ENCODE assay signal across 8 cellular contexts in genomic region chr3:147191795-147192385, GRCh38.
DNase-seq lines count a peak whose midpoint lies in the region; ATAC-seq and TF ChIP-seq lines count a peak whose summit lies in the region.

No MANE protein-coding gene starts in this region.

- H3K36me3 ChIP-seq in cardiac muscle cell (no peaks in the 10 kb centered on the region), breast epithelium (no peaks in the 10 kb centered on the region)

- peak; percentile 67 to 83 for DNase-seq in cardiac muscle cell (ENCODE audit: low read depth in 1 of 2, low spot score in 1 of 2)
- no peak for DNase-seq in right cardiac atrium
- peak; percentile 37 for DNase-seq in NCI-H524 treated with DMSO at 0.1 percent for 48 hours (lab: John Stamatoyannopoulos, UW)
- no peak for DNase-seq in breast epithelium (ENCODE audit: low spot score in 2 of 2)
- DNase-seq in midbrain (lab: John Stamatoyannopoulos, UW): peak; percentile 61
- DNase-seq in NCI-H128 (lab: John Stamatoyannopoulos, UW; ENCODE audit: unreplicated experiment): no peak
- DNase-seq in activated CD4-positive, alpha-beta T cell treated with anti-CD3 and anti-CD28 coated beads for 4 hours: no peak

- no peak overlapping the region for H3K4me3 ChIP-seq in cardiac muscle cell
- no peak overlapping the region for H3K4me3 ChIP-seq in right cardiac atrium (ENCODE audit: low read length)
- no peak overlapping the region for H3K4me3 ChIP-seq in breast epithelium

- WGBS in right cardiac atrium: 61% methylated on average over 2 of the region's 2 CpGs

- TF ChIP-seq CTCF in cardiac muscle cell (IDR thresholded peaks at IDR 0.05; ENCODE audit: low read depth, low read length): peak; percentile 85
- TF ChIP-seq CTCF in breast epithelium (IDR thresholded peaks at IDR 0.05): peak in 2 of 3 donors; percentile 50 to 51

- H3K9me3 ChIP-seq in cardiac muscle cell (ENCODE audit: low read depth) (no peaks in the 10 kb centered on the region), right cardiac atrium (ENCODE audit: control insufficient read depth, low read length) (no peaks in the 10 kb centered on the region), breast epithelium (no peaks in the 10 kb centered on the region)

- H3K4me1 ChIP-seq in cardiac muscle cell (ENCODE audit: low read depth): no peaks in the 10 kb centered on the region
- no peaks in the 10 kb centered on the region for H3K4me1 ChIP-seq in right cardiac atrium (ENCODE audit: control insufficient read depth, insufficient read depth, low read length)
- H3K4me1 ChIP-seq in breast epithelium: no peaks in the 10 kb centered on the region

- no peak for ATAC-seq in right cardiac atrium
- peak; percentile 70 for ATAC-seq in HG02884 (IDR thresholded peaks at IDR 0.05; ENCODE audit: unreplicated experiment)

- intact Hi-C loops in right cardiac atrium (cut with DNase I) (loop anchor here in 2 of 4 donors (5.0 kb wide), 1 partner anchor 375 kb away; no protein-coding TSS in a partner anchor), breast epithelium (cut with DNase I; ENCODE audit: low total_unique reads) (no loop called here)

- no peak for TF ChIP-seq POLR2A in breast epithelium (IDR thresholded peaks at IDR 0.05)

- H3K27me3 ChIP-seq in cardiac muscle cell (no peaks in the 10 kb centered on the region), right cardiac atrium (ENCODE audit: control insufficient read depth, insufficient read depth) (no peaks in the 10 kb centered on the region), breast epithelium (peaks cover 0 to 3% of the 10 kb centered on the region in 2 donors)

- H3K27ac ChIP-seq in cardiac muscle cell: no peak overlapping the region
- no peak overlapping the region for H3K27ac ChIP-seq in right cardiac atrium (ENCODE audit: low read length)
- H3K27ac ChIP-seq in breast epithelium: no peak overlapping the region

Comparison
In these comparisons a context has a peak if more than half of its experiments do, and no peak if none do; other contexts are left out.
1. DNase-seq: peak in cardiac muscle cell (2 of 2), NCI-H524 treated with DMSO at 0.1 percent for 48 hours (single experiment) and midbrain (single experiment); none in right cardiac atrium (0 of 3), breast epithelium (0 of 2), NCI-H128 (single experiment) and activated CD4-positive, alpha-beta T cell treated with anti-CD3 and anti-CD28 coated beads for 4 hours (0 of 2).